Comparison of ENCODE assay signal across 7 cellular contexts in genomic region chr1:160675641-160676410, GRCh38. TPM values are rescaled to one million over a fixed set of nuclear protein-coding genes. Genes with fewer than 3 reads are reported as not detected.
DNase-seq lines count a peak whose midpoint lies in the region; ATAC-seq, FAIRE-seq and TF ChIP-seq lines count a peak whose summit lies in the region.

No MANE protein-coding gene starts in this region.

- in situ Hi-C loops in HepG2 (cut with HindIII; ENCODE audit: extremely low pct_ligation_motif_present, low pct_unique_long_range_greater_than_20kb), result no loop called here

- peak; percentile 56 for ATAC-seq in HG02678 (IDR thresholded peaks at IDR 0.05; ENCODE audit: unreplicated experiment)
- peak; percentile 92 for ATAC-seq in HepG2

- H3K4me2 ChIP-seq in HepG2 (ENCODE audit: low read depth, low read length), result no peak overlapping the region

- peak; percentile 95 for FAIRE-seq in GM12891 (lab: Jason Lieb, UNC)
- peak; percentile 61 for FAIRE-seq in HepG2 (lab: Jason Lieb, UNC)

- intact Hi-C loops in HepG2 (cut with micrococcal nuclease; ENCODE audit: unreplicated experiment), result no loop called here

- TF ChIP-seq EP300 in HepG2 (IDR thresholded peaks at IDR 0.05; ENCODE audit: low read depth in 2 of 2, low read length in 2 of 2), result no peak
- no peak for TF ChIP-seq EP300 in HepG2 (CRISPR knock-in tag; IDR thresholded peaks at IDR 0.05; ENCODE audit: borderline replicate concordance)

- TF ChIP-seq RAD21 in HepG2 (CRISPR knock-in tag; IDR thresholded peaks at IDR 0.05), result 0 out of 2 replicates have a peak, but pooled peaks have one; percentile 23

- H4K20me1 ChIP-seq in HepG2 (ENCODE audit: insufficient read depth, low read length), result no peaks in the 10 kb centered on the region

- H3K4me1 ChIP-seq in HepG2 (ENCODE audit: insufficient read depth, low read length), result no peaks in the 10 kb centered on the region

- H3K27ac ChIP-seq in HepG2 (ENCODE audit: extremely low read length, insufficient read depth, low read length), result no peak overlapping the region

- no TSS peak for BruUV-seq in HepG2 (replicated peaks; lab: Mats Ljungman, UMichigan)

- DNase-seq in GM12891 (ENCODE audit: insufficient read length, low spot score), result no peak
- DNase-seq in NCI-H2196 (lab: John Stamatoyannopoulos, UW; ENCODE audit: unreplicated experiment), result peak; percentile 52
- DNase-seq in activated CD4-positive, alpha-beta T cell treated with anti-CD3 and anti-CD28 coated beads for 4 hours, result peak; percentile 76 to 77
- peak; percentile 84 for DNase-seq in choroid plexus epithelial cell (ENCODE audit: low read depth)
- DNase-seq in HepG2 (ENCODE audit: low spot score), result peak; percentile 30
- peak; percentile 27 for DNase-seq in stimulated activated CD8-positive, alpha-beta memory T cell treated with anti-CD3 and anti-CD28 coated beads, Interleukin-12 subunit alpha, Interleukin-12 subunit beta, amount 100 ng/mL, for 24 hours (ENCODE audit: extremely low read depth)

- TF ChIP-seq POLR2A in GM12891 (IDR thresholded peaks at IDR 0.05; ENCODE audit: low read depth, low read length) (no peak), HepG2 (IDR thresholded peaks at IDR 0.05; ENCODE audit: insufficient read depth in 1 of 2, low read depth in 2 of 2, low read length in 2 of 2) (no peak)

- 20% methylated on average over 2 of the region's 6 CpGs for WGBS in HepG2 (ENCODE audit: low lambda C conversion rate)

- H3K4me3 ChIP-seq in choroid plexus epithelial cell (ENCODE audit: low read depth, low read length) (no peak overlapping the region), HepG2 (replicated peaks in 1 of 3; ENCODE audit: insufficient read depth in 1 of 3, low read depth in 2 of 3, low read length in 3 of 3) (no peak overlapping the region)

- peaks cover 0 to 6% of the 10 kb centered on the region in 2 experiments; a peak in 1 of 5 replicates for H3K27me3 ChIP-seq in HepG2 (ENCODE audit: control insufficient read depth in 1 of 2, insufficient read depth in 2 of 2, low read length in 2 of 2)

- H3K9ac ChIP-seq in HepG2 (ENCODE audit: insufficient read depth, low read depth, low read length), result no peak overlapping the region

- POLR2A ChIA-PET in HepG2 (lab: Yijun Ruan, JAX), result no interaction called here

- H2AFZ ChIP-seq in HepG2 (ENCODE audit: low read length), result no peak overlapping the region

- H3K79me2 ChIP-seq in HepG2 (ENCODE audit: insufficient read depth, low read length), result no peaks in the 10 kb centered on the region

- no peaks in the 10 kb centered on the region for H3K36me3 ChIP-seq in HepG2 (replicated peaks in 1 of 2; ENCODE audit: control insufficient read depth in 1 of 2, insufficient read depth in 2 of 2, low read length in 2 of 2)

- peak; percentile 93 for TF ChIP-seq CTCF in choroid plexus epithelial cell (conservative IDR thresholded peaks at IDR 0.05; ENCODE audit: low read depth, low read length)
- TF ChIP-seq CTCF in HepG2 (CRISPR knock-in tag; IDR thresholded peaks at IDR 0.05), result peak; percentile 80

- H3K9me3 ChIP-seq in HepG2 (ENCODE audit: low read length), result no peaks in the 10 kb centered on the region

- CTCF ChIA-PET in HepG2 (lab: Yijun Ruan, JAX; ENCODE audit: low intra/inter-chr PET ratio, low total read pairs), result interaction anchor here (0.7 to 1.9 kb wide), 2 partner anchors 93 to 155 kb away, joined by 3 to 6 read pairs; no protein-coding TSS in a partner anchor

TF ChIP-seq in GM12891, 5 proteins besides CTCF, POLR2A, EP300 and RAD21:
- TF ChIP-seq TAF1 (IDR thresholded peaks at IDR 0.05; ENCODE audit: low read depth, low read length) (no peak), POU2F2 (IDR thresholded peaks at IDR 0.05; ENCODE audit: low read depth, low read length) (no peak), POLR2AphosphoS5 (IDR thresholded peaks at IDR 0.05; ENCODE audit: low read depth, low read length) (no peak), SPI1 (IDR thresholded peaks at IDR 0.05; ENCODE audit: low read depth, low read length) (no peak), PAX5 (IDR thresholded peaks at IDR 0.05; ENCODE audit: insufficient read depth, low read length, severe bottlenecking) (no peak)

TF ChIP-seq in HepG2, 621 proteins besides CTCF, POLR2A, EP300 and RAD21:
- TF ChIP-seq ZFP90 (CRISPR knock-in tag; IDR thresholded peaks at IDR 0.05; ENCODE audit: borderline replicate concordance), result no peak
- no peak for TF ChIP-seq TMF1 (CRISPR knock-in tag; IDR thresholded peaks at IDR 0.05; ENCODE audit: low read depth)
- TF ChIP-seq STAG1 (CRISPR knock-in tag; IDR thresholded peaks at IDR 0.05), result peak; percentile 56
- TF ChIP-seq SMC3 (IDR thresholded peaks at IDR 0.05; ENCODE audit: low read length), result peak; percentile 24
- no peak for TF ChIP-seq KMT2B (CRISPR knock-in tag; IDR thresholded peaks at IDR 0.05)
- TF ChIP-seq ZMYM3 (CRISPR knock-in tag; IDR thresholded peaks at IDR 0.05), result no peak

RNA-seq across cellular contexts. Expression of gene SLAMF1, which starts 29.0 kb away (rescaled TPM):
- polyA plus RNA-seq in GM12891 (2012; ENCODE audit: low read depth, missing spikeins), result 102 TPM
- not detected in 2 replicates for total RNA-seq in HepG2 (2016; rRNA removed; fragmentation: Illumina TruSeq; extraction: Trizol)
- not detected in 2 replicates for total RNA-seq in HepG2 (2016; cell fraction: cytosol; rRNA removed; fragmentation: Illumina TruSeq; extraction: Trizol; ENCODE audit: low read depth)
- total RNA-seq in HepG2 (2016; cell fraction: insoluble cytoplasmic fraction; rRNA removed; fragmentation: Illumina TruSeq; extraction: Trizol), result not detected in 2 replicates
- total RNA-seq in HepG2 (2016; cell fraction: membrane; rRNA removed; fragmentation: Illumina TruSeq; extraction: Trizol), result not detected in 2 replicates
- not detected in 2 replicates for total RNA-seq in HepG2 (2016; cell fraction: nucleus; rRNA removed; fragmentation: Illumina TruSeq; extraction: Trizol)
- not detected in 2 replicates for polyA plus RNA-seq in HepG2 (2011; rRNA removed)
- polyA plus RNA-seq in HepG2 (2011; cell fraction: cytosol; rRNA removed), result not detected in 2 replicates
- polyA plus RNA-seq in HepG2 (2011; cell fraction: nucleus; rRNA removed), result 0.11 and 0.21 TPM in 2 replicates
- polyA plus RNA-seq in HepG2 (2012), result not detected in 2 replicates
- not detected in 2 replicates for polyA plus RNA-seq in HepG2 (2016; cell fraction: cytosol; fragmentation: Illumina TruSeq; extraction: Trizol; ENCODE audit: low read depth)
- not detected in 2 replicates for polyA plus RNA-seq in HepG2 (2016; cell fraction: insoluble cytoplasmic fraction; fragmentation: Illumina TruSeq; extraction: Trizol; ENCODE audit: low read depth)
- polyA plus RNA-seq in HepG2 (2016; cell fraction: membrane; fragmentation: Illumina TruSeq; extraction: Trizol; ENCODE audit: low read depth), result not detected in 2 replicates
- polyA plus RNA-seq in HepG2 (2016; cell fraction: nucleus; fragmentation: Illumina TruSeq; extraction: Trizol; ENCODE audit: insufficient read depth, low read depth), result not detected in 2 replicates
- not detected in 2 replicates for polyA minus RNA-seq in HepG2 (2011; rRNA and poly(A)+ RNA removed; ENCODE audit: low replicate concordance)
- polyA minus RNA-seq in HepG2 (2011; cell fraction: cytosol; rRNA and poly(A)+ RNA removed), result not detected in 2 replicates
- polyA minus RNA-seq in HepG2 (2011; cell fraction: nucleus; rRNA and poly(A)+ RNA removed), result not detected in 2 replicates

RNA-seq across cellular contexts. Expression of gene CD48, which starts 35.8 kb away (rescaled TPM):
- polyA plus RNA-seq in GM12891 (2012; ENCODE audit: low read depth, missing spikeins), result 614 TPM
- not detected in 2 replicates for total RNA-seq in HepG2 (2016; rRNA removed; fragmentation: Illumina TruSeq; extraction: Trizol)
- not detected in 2 replicates for total RNA-seq in HepG2 (2016; cell fraction: cytosol; rRNA removed; fragmentation: Illumina TruSeq; extraction: Trizol; ENCODE audit: low read depth)
- total RNA-seq in HepG2 (2016; cell fraction: insoluble cytoplasmic fraction; rRNA removed; fragmentation: Illumina TruSeq; extraction: Trizol), result not detected in 2 replicates
- not detected in 2 replicates for total RNA-seq in HepG2 (2016; cell fraction: membrane; rRNA removed; fragmentation: Illumina TruSeq; extraction: Trizol)
- total RNA-seq in HepG2 (2016; cell fraction: nucleus; rRNA removed; fragmentation: Illumina TruSeq; extraction: Trizol), result not detected in 2 replicates
- polyA plus RNA-seq in HepG2 (2011; rRNA removed), result not detected in 2 replicates
- polyA plus RNA-seq in HepG2 (2011; cell fraction: cytosol; rRNA removed), result 0.05 TPM in 1 of 2 replicates, not detected in the other
- polyA plus RNA-seq in HepG2 (2011; cell fraction: nucleus; rRNA removed), result 0.12 TPM in 1 of 2 replicates, not detected in the other
- not detected in 2 replicates for polyA plus RNA-seq in HepG2 (2012)
- polyA plus RNA-seq in HepG2 (2016; cell fraction: cytosol; fragmentation: Illumina TruSeq; extraction: Trizol; ENCODE audit: low read depth), result not detected in 2 replicates
- polyA plus RNA-seq in HepG2 (2016; cell fraction: insoluble cytoplasmic fraction; fragmentation: Illumina TruSeq; extraction: Trizol; ENCODE audit: low read depth), result not detected in 2 replicates
- polyA plus RNA-seq in HepG2 (2016; cell fraction: membrane; fragmentation: Illumina TruSeq; extraction: Trizol; ENCODE audit: low read depth), result not detected in 2 replicates
- not detected in 2 replicates for polyA plus RNA-seq in HepG2 (2016; cell fraction: nucleus; fragmentation: Illumina TruSeq; extraction: Trizol; ENCODE audit: insufficient read depth, low read depth)
- polyA minus RNA-seq in HepG2 (2011; rRNA and poly(A)+ RNA removed; ENCODE audit: low replicate concordance), result not detected in 2 replicates
- not detected in 2 replicates for polyA minus RNA-seq in HepG2 (2011; cell fraction: cytosol; rRNA and poly(A)+ RNA removed)
- not detected in 2 replicates for polyA minus RNA-seq in HepG2 (2011; cell fraction: nucleus; rRNA and poly(A)+ RNA removed)
